Comparison of ENCODE assay signal across 9 cellular contexts in genomic region chr13:44819245-44819644, GRCh38.
A peak's percentile ranks its signal among the peaks of the same experiment; 100 is the strongest.
DNase-seq lines count a peak whose midpoint lies in the region; ATAC-seq, FAIRE-seq and TF ChIP-seq lines count a peak whose summit lies in the region.
"Had no signal": no experiment of that assay in that cellular context is flagged by ENCODE, and none has a peak within 500 bp of the region (broad histone marks: within the 10 kb centered on the region; RNA-seq: fewer than 3 reads in every experiment).

No MANE protein-coding gene starts in this region.

- H3K79me2 ChIP-seq in K562 (ENCODE audit: control insufficient read depth, insufficient read depth, low read length): no peaks in the 10 kb centered on the region

- H3K27ac ChIP-seq in K562 (ENCODE audit: extremely low read depth, low read depth, low read length) (no peak overlapping the region), dorsolateral prefrontal cortex (no peak overlapping the region)

- no peak overlapping the region for H2AFZ ChIP-seq in K562 (ENCODE audit: low read depth, low read length)

- TF ChIP-seq EP300 in K562 (IDR thresholded peaks at IDR 0.05; ENCODE audit: low read length): no peak

- WGBS in K562 (ENCODE audit: insufficient coverage, low coverage, missing lambda C conversion rate): 0% methylated on average over 3 of the region's 3 CpGs

- H3K9me3 ChIP-seq in K562 (replicated peaks; ENCODE audit: control insufficient read depth, insufficient read depth, low read depth, low read length): no peaks in the 10 kb centered on the region

- no peak overlapping the region for H3K4me2 ChIP-seq in K562 (ENCODE audit: insufficient read depth, low read length)

- no peaks in the 10 kb centered on the region for H3K9me1 ChIP-seq in K562 (ENCODE audit: control insufficient read depth, insufficient read depth, low read length)

- H3K4me1 ChIP-seq in K562 (replicated peaks in 1 of 2; ENCODE audit: control insufficient read depth in 2 of 2, insufficient read depth in 2 of 2, low read length in 2 of 2): no peaks in the 10 kb centered on the region

- peaks cover 5 to 34% of the 10 kb centered on the region in 2 experiments; a peak in 3 of 5 replicates for H3K27me3 ChIP-seq in K562 (ENCODE audit: control insufficient read depth in 2 of 2, insufficient read depth in 2 of 2, low read length in 2 of 2)
- peaks cover 0 to 10% (median 0%) of the 10 kb centered on the region in 45 donors for H3K27me3 ChIP-seq in dorsolateral prefrontal cortex

- DNase-seq in activated T-cell treated with anti-CD3 and anti-CD28 coated beads for 24 hours (ENCODE audit: low read depth) (peak; percentile 7), activated T-cell treated with anti-CD3 and anti-CD28 coated beads for 4 hours (no peak), NCI-H226 (peak; percentile 87), K562 (ENCODE audit: extremely low read depth in 1 of 4, low spot score in 3 of 4) (no peak), renal cortical epithelial cell (ENCODE audit: low read depth) (peak; percentile 91), dorsolateral prefrontal cortex (no peak), GM10248 (ENCODE audit: extremely low spot score) (no peak)

- POLR2A ChIA-PET in K562 (lab: Yijun Ruan, JAX): no interaction called here
- POLR2A ChIA-PET in GM10248 (lab: Yijun Ruan, JAX): no interaction called here

- BruUV-seq in K562 (replicated peaks; lab: Mats Ljungman, UMichigan): no TSS peak

- H4K20me1 ChIP-seq in K562 (replicated peaks; ENCODE audit: control insufficient read depth, insufficient read depth, low read length): no peaks in the 10 kb centered on the region

- H3K4me3 ChIP-seq in K562: no peak overlapping the region
- no peak overlapping the region for H3K4me3 ChIP-seq in dorsolateral prefrontal cortex

- H3K36me3 ChIP-seq in K562 (ENCODE audit: control insufficient read depth, insufficient read depth, low read length): no peaks in the 10 kb centered on the region

- TF ChIP-seq RAD21 in K562 (CRISPR knock-in tag; conservative IDR thresholded peaks at IDR 0.05 in 1 of 2, IDR thresholded peaks at IDR 0.05 in 1 of 2): no peak

- CTCF ChIA-PET in K562 (lab: Yijun Ruan, JAX; ENCODE audit: low intra/inter-chr PET ratio): no interaction called here
- CTCF ChIA-PET in GM10248 (lab: Yijun Ruan, JAX): no interaction called here

- no peak for TF ChIP-seq CTCF in K562 (IDR thresholded peaks at IDR 0.05 in 2 of 3, conservative IDR thresholded peaks at IDR 0.05 in 1 of 3; ENCODE audit: insufficient read depth in 2 of 3, low read depth in 1 of 3, low read length in 3 of 3)
- TF ChIP-seq CTCF in dorsolateral prefrontal cortex (IDR thresholded peaks at IDR 0.05 in 54 of 56, conservative IDR thresholded peaks at IDR 0.05 in 2 of 56; ENCODE audit: low read depth in 1 of 56, partially characterized antibody in 56 of 56): no peak
- no peak for TF ChIP-seq CTCF in GM10248 (IDR thresholded peaks at IDR 0.05; ENCODE audit: control extremely low read depth, extremely low read depth, low read depth, missing control alignments)

- in situ Hi-C loops in K562 (cut with MboI): no loop called here

- ATAC-seq in K562: no peak
- ATAC-seq in HG03135 (IDR thresholded peaks at IDR 0.05; ENCODE audit: unreplicated experiment): no peak

- no peak for FAIRE-seq in K562 (lab: Jason Lieb, UNC)
- FAIRE-seq: frontal cortex had no signal

- H3K9ac ChIP-seq in K562 (ENCODE audit: insufficient read depth in 1 of 2, low read depth in 2 of 2, low read length in 2 of 2): no peak overlapping the region

- no peak for TF ChIP-seq POLR2A in K562 (conservative IDR thresholded peaks at IDR 0.05)

- intact Hi-C loops in K562 (cut with micrococcal nuclease): no loop called here
- intact Hi-C loops in dorsolateral prefrontal cortex (cut with DNase I): no loop called here

TF ChIP-seq in K562, 482 proteins besides CTCF, POLR2A, EP300 and RAD21:
- TF ChIP-seq JUND (IDR thresholded peaks at IDR 0.05; ENCODE audit: borderline replicate concordance, low read depth, low read length) (peak; percentile 36; the same call in 1 of the 2 replicates), JUND (tag; IDR thresholded peaks at IDR 0.05; ENCODE audit: borderline replicate concordance, low read depth, low read length) (peak; percentile 56; the same call in 1 of the 3 replicates), ZNF77 (CRISPR knock-in tag; IDR thresholded peaks at IDR 0.05) (no peak), ATF3 (IDR thresholded peaks at IDR 0.05) (peak; percentile 69), ATF3 (CRISPR knock-in tag; conservative IDR thresholded peaks at IDR 0.05) (no peak), ZNF224 (CRISPR knock-in tag; IDR thresholded peaks at IDR 0.05) (no peak), JUN (IDR thresholded peaks at IDR 0.05; ENCODE audit: borderline replicate concordance, low read depth, low read length) (peak; percentile 35; the same call in 1 of the 2 replicates), JUN (CRISPR knock-in tag; IDR thresholded peaks at IDR 0.05; ENCODE audit: borderline replicate concordance) (no peak), FOSL1 (tag; conservative IDR thresholded peaks at IDR 0.05) (peak; percentile 81)

Comparison
In these comparisons a context has a peak if more than half of its experiments do, and no peak if none do; other contexts are left out.
1. DNase-seq: peak in activated T-cell treated with anti-CD3 and anti-CD28 coated beads for 24 hours (single experiment), NCI-H226 (single experiment) and renal cortical epithelial cell (single experiment); none in activated T-cell treated with anti-CD3 and anti-CD28 coated beads for 4 hours (single experiment), K562 (0 of 4), dorsolateral prefrontal cortex (0 of 10) and GM10248 (single experiment).